1 cellular context compared by ENCODE assay signal in the genomic region with DNA sequence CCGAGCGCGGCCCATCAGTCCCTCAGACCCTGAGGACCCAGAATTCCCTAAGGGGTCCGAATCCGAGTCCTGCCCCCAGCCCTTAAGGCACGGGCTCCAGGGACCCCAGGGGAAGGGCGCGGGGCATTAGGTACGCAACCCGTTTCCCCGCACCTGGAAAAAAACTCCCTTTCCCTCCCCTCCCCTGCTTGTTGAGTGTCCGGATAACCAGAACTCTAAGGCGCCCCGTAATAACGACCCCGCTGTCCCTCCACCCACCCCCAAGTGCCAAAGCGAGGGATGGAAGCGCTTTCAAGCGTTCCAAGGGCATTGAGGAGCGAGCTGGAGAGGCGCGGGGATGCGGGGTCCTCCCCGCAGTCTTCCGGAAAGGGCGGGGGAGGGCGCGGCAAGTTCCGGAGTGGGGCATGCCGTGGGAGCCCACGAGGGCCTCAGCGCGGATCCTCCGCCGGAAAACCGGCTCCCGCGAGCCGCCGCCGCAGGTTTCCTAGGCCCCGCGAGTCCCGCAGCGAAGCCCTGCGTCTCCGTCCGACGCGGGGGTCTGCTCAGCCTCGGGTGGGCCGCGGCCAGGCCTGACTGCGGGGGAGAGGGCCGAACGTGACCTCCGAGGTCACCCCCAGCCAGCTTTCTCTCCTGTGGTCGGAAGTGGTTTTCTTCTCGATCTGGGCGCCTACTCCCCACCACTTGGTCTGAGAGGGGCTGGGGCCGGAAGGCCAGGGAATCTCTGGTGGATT.
TF ChIP-seq lines count a peak whose summit lies in the region.

No MANE protein-coding gene starts in this region.

TF ChIP-seq in HCT116, 20 proteins besides CTCF, POLR2A, EP300 and RAD21 (continued from another document):
- TF ChIP-seq, protein P1, sequence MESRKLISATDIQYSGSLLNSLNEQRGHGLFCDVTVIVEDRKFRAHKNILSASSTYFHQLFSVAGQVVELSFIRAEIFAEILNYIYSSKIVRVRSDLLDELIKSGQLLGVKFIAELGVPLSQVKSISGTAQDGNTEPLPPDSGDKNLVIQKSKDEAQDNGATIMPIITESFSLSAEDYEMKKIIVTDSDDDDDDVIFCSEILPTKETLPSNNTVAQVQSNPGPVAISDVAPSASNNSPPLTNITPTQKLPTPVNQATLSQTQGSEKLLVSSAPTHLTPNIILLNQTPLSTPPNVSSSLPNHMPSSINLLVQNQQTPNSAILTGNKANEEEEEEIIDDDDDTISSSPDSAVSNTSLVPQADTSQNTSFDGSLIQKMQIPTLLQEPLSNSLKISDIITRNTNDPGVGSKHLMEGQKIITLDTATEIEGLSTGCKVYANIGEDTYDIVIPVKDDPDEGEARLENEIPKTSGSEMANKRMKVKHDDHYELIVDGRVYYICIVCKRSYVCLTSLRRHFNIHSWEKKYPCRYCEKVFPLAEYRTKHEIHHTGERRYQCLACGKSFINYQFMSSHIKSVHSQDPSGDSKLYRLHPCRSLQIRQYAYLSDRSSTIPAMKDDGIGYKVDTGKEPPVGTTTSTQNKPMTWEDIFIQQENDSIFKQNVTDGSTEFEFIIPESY (IDR thresholded peaks at IDR 0.05; ENCODE audit: extremely low read depth, insufficient replicate concordance, low read length), result no peak
